1 cellular context compared by ENCODE assay signal in genomic region chr17:44794699-44795413, GRCh38.
TF ChIP-seq lines count a peak whose summit lies in the region.

No MANE protein-coding gene starts in this region.

TF ChIP-seq in K562, 482 proteins besides CTCF, POLR2A, EP300 and RAD21 (continued from another document):
- TF ChIP-seq RNF219 (CRISPR knock-in tag; IDR thresholded peaks at IDR 0.05) = no peak
- no peak; a peak in 1 of 3 replicates for TF ChIP-seq CBX3 (IDR thresholded peaks at IDR 0.05; ENCODE audit: borderline replicate concordance in 1 of 2, low read length in 2 of 2)
- no peak for TF ChIP-seq CBX1 (IDR thresholded peaks at IDR 0.05; ENCODE audit: low read depth)
- 0 out of 2 replicates have a peak, but pooled peaks have one; percentile 13 for TF ChIP-seq ZNF766 (CRISPR knock-in tag; conservative IDR thresholded peaks at IDR 0.05)
- TF ChIP-seq PHF21A (IDR thresholded peaks at IDR 0.05; ENCODE audit: borderline replicate concordance, low read depth) = no peak
- TF ChIP-seq ZNF277 (CRISPR knock-in tag; IDR thresholded peaks at IDR 0.05; ENCODE audit: borderline replicate concordance) = no peak
- peak; percentile 94 for TF ChIP-seq SPI1 (IDR thresholded peaks at IDR 0.05; ENCODE audit: borderline replicate concordance, low read depth, low read length)
- TF ChIP-seq ZBTB40 (IDR thresholded peaks at IDR 0.05) = peak; percentile 65
- no peak for TF ChIP-seq ZBTB40 (CRISPR knock-in tag; IDR thresholded peaks at IDR 0.05)
- no peak for TF ChIP-seq EGR1 (conservative IDR thresholded peaks at IDR 0.05)
- TF ChIP-seq DDX20 (tag; IDR thresholded peaks at IDR 0.05; ENCODE audit: low read depth) = no peak
- TF ChIP-seq ZNF354B (CRISPR knock-in tag; IDR thresholded peaks at IDR 0.05) = no peak
- no peak for TF ChIP-seq HMGN3 (IDR thresholded peaks at IDR 0.05; ENCODE audit: borderline replicate concordance, extremely low read depth, insufficient read length, low read depth, low read length)
- no peak for TF ChIP-seq ZNF253 (CRISPR knock-in tag; conservative IDR thresholded peaks at IDR 0.05)
- TF ChIP-seq FOXK2 (conservative IDR thresholded peaks at IDR 0.05 in 1 of 2, IDR thresholded peaks at IDR 0.05 in 1 of 2; ENCODE audit: low read depth in 2 of 2) = no peak
- no peak for TF ChIP-seq GTF2F1 (IDR thresholded peaks at IDR 0.05; ENCODE audit: low read depth, low read length)
- no peak for TF ChIP-seq ARHGAP35 (IDR thresholded peaks at IDR 0.05; ENCODE audit: partially characterized antibody)
